1 cellular context compared by ENCODE assay signal in genomic region chr16:73019456-73020362, GRCh38.
TF ChIP-seq lines count a peak whose summit lies in the region.

No MANE protein-coding gene starts in this region.

TF ChIP-seq in GM23338, 12 proteins besides CTCF, POLR2A, EP300 and RAD21 (continued from another document):
- TF ChIP-seq REST (IDR thresholded peaks at IDR 0.05; ENCODE audit: unreplicated experiment) (no peak), EZH2 (IDR thresholded peaks at IDR 0.05; ENCODE audit: low read depth, unreplicated experiment) (no peak), STAT1 (IDR thresholded peaks at IDR 0.05; ENCODE audit: unreplicated experiment) (no peak)
TF ChIP-seq in GM23338: peak in this region for 0.
